Comparison of ENCODE assay signal across 9 cellular contexts in the genomic region with DNA sequence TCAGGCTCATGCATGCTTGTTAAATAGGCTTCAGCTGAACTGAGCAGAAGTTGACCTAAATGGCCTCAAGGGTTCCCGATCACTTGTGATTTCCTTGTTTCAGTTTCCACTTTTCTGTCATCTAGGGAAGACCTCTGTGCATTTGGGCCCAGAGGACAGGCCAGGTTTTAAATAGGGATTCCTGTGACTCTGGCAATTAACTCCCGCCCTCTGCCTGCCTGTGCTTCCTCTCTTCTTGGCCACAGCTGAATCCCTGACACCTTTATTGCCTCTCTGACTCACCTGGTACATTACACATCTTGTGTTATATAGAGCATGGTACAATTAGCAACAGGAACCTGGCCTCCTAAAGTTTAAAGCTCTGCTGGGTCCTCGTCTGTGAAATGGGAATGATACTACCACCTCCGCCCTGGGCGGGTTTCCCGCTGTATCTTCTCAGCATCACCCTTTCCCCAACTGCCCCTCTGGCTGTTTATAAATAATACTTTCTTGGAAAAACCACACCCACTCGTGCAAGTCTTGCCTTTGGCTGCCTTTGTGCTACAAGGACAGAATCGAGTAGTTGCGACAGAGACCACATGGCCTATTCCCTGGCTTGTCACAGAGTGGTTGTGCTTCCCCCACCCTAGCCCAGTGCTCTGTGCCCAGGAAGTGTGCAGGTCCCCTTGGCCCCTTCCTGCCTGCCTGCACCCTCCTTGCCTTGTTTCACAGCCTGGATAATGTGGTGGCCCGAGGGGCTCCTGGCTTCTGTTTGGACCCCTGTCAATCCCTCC. TPM values are rescaled to one million over a fixed set of nuclear protein-coding genes. Genes with fewer than 3 reads are reported as not detected.
DNase-seq lines count a peak whose midpoint lies in the region; FAIRE-seq and TF ChIP-seq lines count a peak whose summit lies in the region.
"Had no signal": no experiment of that assay in that cellular context is flagged by ENCODE, and none has a peak within 500 bp of the region (broad histone marks: within the 10 kb centered on the region; RNA-seq: fewer than 3 reads in every experiment).

No MANE protein-coding gene starts in this region.

- no CpG with 5 or more reads among the region's 10 CpGs for WGBS in mesendoderm (ENCODE audit: extremely low coverage, insufficient coverage, low lambda C conversion rate)

- H4K8ac ChIP-seq in mesendoderm (ENCODE audit: low read depth, low read length): no peak overlapping the region

- H3K56ac ChIP-seq in mesendoderm (ENCODE audit: low read length): peak overlapping the region; percentile 45

- H3K27me3 ChIP-seq in bronchial epithelial cell (ENCODE audit: control insufficient read depth, insufficient read depth, low read length) (no peaks in the 10 kb centered on the region), mesendoderm (ENCODE audit: insufficient read depth, low read length, poor library complexity) (no peaks in the 10 kb centered on the region)

- DNase-seq in AG20443 (ENCODE audit: low spot score): peak; percentile 51
- DNase-seq in LHCN-M2 (ENCODE audit: low read depth): peak; percentile 31
- peak; percentile 82 for DNase-seq in bronchial epithelial cell (ENCODE audit: low read depth)
- peak; percentile 41 for DNase-seq in mesendoderm
- no peak for DNase-seq in stimulated activated naive CD4-positive, alpha-beta T cell (lab: John Stamatoyannopoulos, UW)
- no peak for DNase-seq in OCI-M2 (lab: John Stamatoyannopoulos, UW; ENCODE audit: unreplicated experiment)
- no peak for DNase-seq in NCI-H446 treated with DMSO at 0.1 percent for 48 hours (lab: John Stamatoyannopoulos, UW)
- no peak for DNase-seq in iPS-NIHi7 (ENCODE audit: extremely low spot score)

- no peak overlapping the region for H3K18ac ChIP-seq in mesendoderm (ENCODE audit: low read length)

- H2BK120ac ChIP-seq in mesendoderm (ENCODE audit: low read depth, low read length): no peak overlapping the region

- no peak overlapping the region for H3K27ac ChIP-seq in mesendoderm (ENCODE audit: low read depth, low read length)

- H3K9ac ChIP-seq in mesendoderm (ENCODE audit: low read length): no peak overlapping the region
- H3K9ac ChIP-seq: KMS-11 had no signal

- peaks cover 30% of the 10 kb centered on the region for H3K79me1 ChIP-seq in mesendoderm (ENCODE audit: low read length)

- H3K4me1 ChIP-seq in mesendoderm (ENCODE audit: control insufficient read depth, low read depth, low read length): peaks cover 5% of the 10 kb centered on the region

- no peak overlapping the region for H2BK5ac ChIP-seq in mesendoderm (ENCODE audit: low read length)

- no peak overlapping the region for H3K4ac ChIP-seq in mesendoderm (ENCODE audit: low read depth, low read length)

- no peak overlapping the region for H3K4me2 ChIP-seq in mesendoderm (ENCODE audit: low read length)
- H3K4me2 ChIP-seq: KMS-11 had no signal

- H3K4me3 ChIP-seq in bronchial epithelial cell (ENCODE audit: low read depth, low read length) (no peak overlapping the region), mesendoderm (ENCODE audit: low read length) (no peak overlapping the region)

- H3K23ac ChIP-seq in mesendoderm (ENCODE audit: low read length): peak overlapping the region; percentile 54

- H3K36me3 ChIP-seq in bronchial epithelial cell (ENCODE audit: control insufficient read depth, insufficient read depth, low read length): no peaks in the 10 kb centered on the region
- no peaks in the 10 kb centered on the region for H3K36me3 ChIP-seq in mesendoderm (ENCODE audit: control insufficient read depth, insufficient read depth, low read length)

- no peak for FAIRE-seq in bronchial epithelial cell (lab: Jason Lieb, UNC)

- H3K79me2 ChIP-seq in mesendoderm (ENCODE audit: control insufficient read depth, insufficient read depth, low read length): peaks cover 60% of the 10 kb centered on the region

- no peak for TF ChIP-seq CTCF in bronchial epithelial cell (IDR thresholded peaks at IDR 0.05; ENCODE audit: insufficient read depth, low read length, severe bottlenecking)

- no peak overlapping the region for H2AK5ac ChIP-seq in mesendoderm (ENCODE audit: low read length)

- no peak overlapping the region for H2BK15ac ChIP-seq in mesendoderm (replicated peaks; ENCODE audit: low read depth)

- no peak overlapping the region for H4K5ac ChIP-seq in mesendoderm (ENCODE audit: low read length)

RNA-seq across cellular contexts. Expression of a gene that starts 8.0 kb away (rescaled TPM):
- total RNA-seq in LHCN-M2 (2014; rRNA removed) (7.1 and 8.3 TPM in 2 replicates), bronchial epithelial cell (0.13 and 0.26 TPM in 2 replicates)
- 6.6 TPM for polyA plus RNA-seq in LHCN-M2 (2012)
- polyA plus RNA-seq in mesendoderm (2013, experiment 1 of 2): 15.9 TPM
- polyA plus RNA-seq in mesendoderm (2013, experiment 2 of 2): 16.6 TPM

Comparison
In these comparisons a context has a peak if more than half of its experiments do, and no peak if none do; other contexts are left out.
1. DNase-seq: peak in AG20443 (single experiment), LHCN-M2 (single experiment), bronchial epithelial cell (single experiment) and mesendoderm (single experiment); none in stimulated activated naive CD4-positive, alpha-beta T cell (0 of 6), OCI-M2 (single experiment), NCI-H446 treated with DMSO at 0.1 percent for 48 hours (single experiment) and iPS-NIHi7 (single experiment).